Comparison of ENCODE assay signal across 14 cellular contexts in the genomic region with DNA sequence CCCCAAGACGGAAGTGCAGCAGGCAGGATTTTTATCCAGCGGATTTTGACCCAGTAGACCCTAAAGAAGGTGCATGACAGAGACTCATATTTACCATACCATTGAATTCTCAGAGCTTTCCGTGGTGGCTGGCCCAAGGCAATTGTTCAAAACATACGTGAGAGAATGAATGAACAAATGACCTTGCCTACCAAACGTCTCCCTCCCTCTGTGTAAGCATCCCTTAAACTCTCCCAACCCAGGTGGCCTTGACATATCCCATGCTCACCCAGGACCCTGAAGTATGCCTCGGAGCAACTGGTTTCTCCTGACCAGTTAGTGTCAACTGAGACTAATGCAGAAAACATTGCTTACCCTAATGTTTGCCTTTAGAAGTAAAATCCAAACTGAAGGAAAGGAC.
DNase-seq lines count a peak whose midpoint lies in the region; ATAC-seq and TF ChIP-seq lines count a peak whose summit lies in the region.
"Had no signal": no experiment of that assay in that cellular context is flagged by ENCODE, and none has a peak within 500 bp of the region (broad histone marks: within the 10 kb centered on the region; RNA-seq: fewer than 3 reads in every experiment).

No MANE protein-coding gene starts in this region.

- H3K4me3 Mint-ChIP-seq in neural crest cell = peak overlapping the region; percentile 91
- H3K4me3 Mint-ChIP-seq: activated T-cell treated with anti-CD3 and anti-CD28 coated beads, Interleukin-2, amount 50 U/mL, for 24 hours; central memory CD8-positive, alpha-beta T cell had no signal

- H3K4me3 ChIP-seq in AG10803 (ENCODE audit: low read length) (peak overlapping the region; percentile 14; the same call in 1 of the 2 replicates), MM.1S (ENCODE audit: low read length) (0 out of 2 replicates have a peak overlapping the region, but pooled peaks have one; percentile 75), ectodermal cell (ENCODE audit: insufficient read depth, low read depth, low read length) (no peak overlapping the region)

- DNase-seq in AG10803 (ENCODE audit: low read depth) (no peak), MM.1S (no peak), neural crest cell (ENCODE audit: low read depth, low spot score) (no peak), C1 segment of cervical spinal cord (lab: John Stamatoyannopoulos, UW) (no peak), HT-29 (ENCODE audit: low spot score) (no peak)
- DNase-seq: activated T-cell treated with anti-CD3 and anti-CD28 coated beads, Interleukin-2, amount 50 U/mL, for 24 hours; foreskin keratinocyte; stimulated activated CD8-positive, alpha-beta memory T cell treated with anti-CD3 and anti-CD28 coated beads, Interleukin-4, amount 100 ng/mL, for 48 hours had no signal

- peaks cover 79% of the 10 kb centered on the region for H3K4me1 Mint-ChIP-seq in neural crest cell
- H3K4me1 Mint-ChIP-seq: CD14-positive monocyte had no signal

- H3K9me3 Mint-ChIP-seq in neural crest cell = no peaks in the 10 kb centered on the region
- H3K9me3 Mint-ChIP-seq: activated T-cell treated with anti-CD3 and anti-CD28 coated beads, Interleukin-2, amount 50 U/mL, for 24 hours; central memory CD8-positive, alpha-beta T cell had no signal

- H3K9ac ChIP-seq in MM.1S (ENCODE audit: low read length) = no peak overlapping the region

- no peaks in the 10 kb centered on the region for H3K36me3 ChIP-seq in MM.1S (replicated peaks; ENCODE audit: insufficient read depth, low read length)
- no peaks in the 10 kb centered on the region for H3K36me3 ChIP-seq in ectodermal cell (ENCODE audit: control insufficient read depth, insufficient read depth, low read length)

- H3K4me2 ChIP-seq in MM.1S (ENCODE audit: low read depth, low read length) = peak overlapping the region; percentile 87; the same call in 1 of the 2 replicates

- H2AFZ ChIP-seq in MM.1S (ENCODE audit: low read length) = no peak overlapping the region

- H3K9me2 ChIP-seq in MM.1S (replicated peaks; ENCODE audit: insufficient read depth, low read length) = no peaks in the 10 kb centered on the region

- H3F3A ChIP-seq in MM.1S (ENCODE audit: insufficient read depth, low read length) = peaks cover 15% of the 10 kb centered on the region

- no peaks in the 10 kb centered on the region for H3K27me3 Mint-ChIP-seq in neural crest cell (ENCODE audit: low read depth)

- H3K27me3 ChIP-seq in MM.1S (replicated peaks; ENCODE audit: insufficient read depth, low read length) (no peaks in the 10 kb centered on the region), ectodermal cell (ENCODE audit: control insufficient read depth, insufficient read depth, low read length, poor library complexity, severe bottlenecking) (no peaks in the 10 kb centered on the region)
- H3K27me3 ChIP-seq: foreskin keratinocyte had no signal

- H3K27ac ChIP-seq in MM.1S (ENCODE audit: low read length) (no peak overlapping the region), ectodermal cell (ENCODE audit: insufficient read depth, low read depth, low read length, poor library complexity, severe bottlenecking) (peak overlapping the region; percentile 96)
- H3K27ac ChIP-seq: HL-60 had no signal

- H3K4me1 ChIP-seq in MM.1S (ENCODE audit: low read length) = peaks cover 25% of the 10 kb centered on the region
- peaks cover 32% of the 10 kb centered on the region for H3K4me1 ChIP-seq in ectodermal cell (ENCODE audit: control insufficient read depth, insufficient read depth, low read length)

- H3K9me3 ChIP-seq in MM.1S (replicated peaks; ENCODE audit: insufficient read depth, low read length) (no peaks in the 10 kb centered on the region), ectodermal cell (ENCODE audit: control insufficient read depth, low read length) (no peaks in the 10 kb centered on the region)

- TF ChIP-seq CTCF in AG10803 (conservative IDR thresholded peaks at IDR 0.05; ENCODE audit: low read length) (no peak), MM.1S (IDR thresholded peaks at IDR 0.05; ENCODE audit: low read length) (no peak), neural crest cell (conservative IDR thresholded peaks at IDR 0.05) (no peak)

- peak overlapping the region; percentile 95 for H3K27ac Mint-ChIP-seq in neural crest cell (ENCODE audit: unreplicated experiment)
- H3K27ac Mint-ChIP-seq: activated T-cell treated with anti-CD3 and anti-CD28 coated beads, Interleukin-2, amount 50 U/mL, for 24 hours had no signal

- H3K36me3 Mint-ChIP-seq in neural crest cell (ENCODE audit: low read depth) = peaks cover 5% of the 10 kb centered on the region
- H3K36me3 Mint-ChIP-seq: CD14-positive monocyte had no signal

- H3K79me2 ChIP-seq in MM.1S (ENCODE audit: low read length) = peaks cover 80% of the 10 kb centered on the region

- no peaks in the 10 kb centered on the region for H4K20me1 ChIP-seq in MM.1S (ENCODE audit: insufficient read depth, low read length)

- WGBS in ectodermal cell, 2 experiments = 45 to 49% methylated on average over 6 of the region's 6 CpGs

- ATAC-seq in GM21423 (IDR thresholded peaks at IDR 0.05; ENCODE audit: unreplicated experiment) (no peak), GM21786 (IDR thresholded peaks at IDR 0.05; ENCODE audit: unreplicated experiment) (no peak)
